29 cellular contexts compared by ENCODE assay signal in genomic region chr6:73372516-73372915, GRCh38. TPM values are rescaled to one million over a fixed set of nuclear protein-coding genes. Genes with fewer than 3 reads are reported as not detected.
"Had no signal": no experiment of that assay in that cellular context is flagged by ENCODE, and none has a peak within 500 bp of the region (broad histone marks: within the 10 kb centered on the region; RNA-seq: fewer than 3 reads in every experiment).

No MANE protein-coding gene starts in this region.

- H3K27me3 ChIP-seq: heart left ventricle, neutrophil, spleen had no signal

- DNase-seq: effector CD4-positive, alpha-beta T cell; endodermal cell; erythroblast; foreskin melanocyte; heart left ventricle; hippocampal formation; left colon; mucosa of descending colon; naive thymus-derived CD8-positive, alpha-beta T cell; psoas muscle; spleen; stimulated activated CD4-positive, alpha-beta T cell treated with anti-CD3 and anti-CD28 coated beads, Interleukin-15, amount 100 ng/mL, for 24 hours; stimulated activated CD4-positive, alpha-beta T cell treated with anti-CD3 and anti-CD28 coated beads, Interleukin-1b, Interleukin-23, amount 100 ng/mL, for 48 hours; stimulated activated CD4-positive, alpha-beta T cell treated with anti-CD3 and anti-CD28 coated beads, Interleukin-4, amount 100 ng/mL, for 4 hours; stimulated activated naive CD4-positive, alpha-beta T cell treated with Interleukin-2 at 50 U/mL for 16 hours; trophoblast cell had no signal

- ATAC-seq: heart left ventricle; left colon; mucosa of descending colon; naive thymus-derived CD8-positive, alpha-beta T cell; psoas muscle; sciatic nerve had no signal

- H3K36me3 ChIP-seq: heart left ventricle, neutrophil, spleen had no signal

- H3K4me3 ChIP-seq: coronary artery, heart left ventricle, mucosa of descending colon, psoas muscle, spleen had no signal

- H3K27ac ChIP-seq: coronary artery, heart left ventricle, neutrophil, psoas muscle, spleen had no signal

RNA-seq across cellular contexts. Expression of gene OOEP, which starts 2.8 kb away (rescaled TPM):
- total RNA-seq: endodermal cell, endothelial cell of umbilical vein, glomerular endothelial cell, heart left ventricle, left colon, liver, mesenteric fat pad, psoas muscle, sciatic nerve, skeletal muscle tissue, urinary bladder had no signal

RNA-seq across cellular contexts. Expression of gene KHDC3L, which starts 10.1 kb away (rescaled TPM):
- total RNA-seq: dermis microvascular lymphatic vessel endothelial cell; endodermal cell; endothelial cell of umbilical vein; glomerular endothelial cell; heart left ventricle; kidney epithelial cell; left colon; liver; lung microvascular endothelial cell; mesenteric fat pad; mucosa of descending colon; naive thymus-derived CD8-positive, alpha-beta T cell; osteoblast; psoas muscle; sciatic nerve; skeletal muscle tissue; spleen; urinary bladder had no signal

RNA-seq across cellular contexts. Expression of gene DPPA5, which starts 18.4 kb away (rescaled TPM):
- total RNA-seq: dermis microvascular lymphatic vessel endothelial cell; endodermal cell; endothelial cell of umbilical vein; glomerular endothelial cell; heart left ventricle; kidney epithelial cell; left colon; liver; lung microvascular endothelial cell; mesenteric fat pad; mucosa of descending colon; naive thymus-derived CD8-positive, alpha-beta T cell; osteoblast; psoas muscle; sciatic nerve; skeletal muscle tissue; spleen; urinary bladder had no signal

RNA-seq across cellular contexts. Expression of gene DDX43, which starts 22.1 kb away (rescaled TPM):
- total RNA-seq: endodermal cell, skeletal muscle tissue had no signal
